1 cellular context compared by ENCODE assay signal in the genomic region with DNA sequence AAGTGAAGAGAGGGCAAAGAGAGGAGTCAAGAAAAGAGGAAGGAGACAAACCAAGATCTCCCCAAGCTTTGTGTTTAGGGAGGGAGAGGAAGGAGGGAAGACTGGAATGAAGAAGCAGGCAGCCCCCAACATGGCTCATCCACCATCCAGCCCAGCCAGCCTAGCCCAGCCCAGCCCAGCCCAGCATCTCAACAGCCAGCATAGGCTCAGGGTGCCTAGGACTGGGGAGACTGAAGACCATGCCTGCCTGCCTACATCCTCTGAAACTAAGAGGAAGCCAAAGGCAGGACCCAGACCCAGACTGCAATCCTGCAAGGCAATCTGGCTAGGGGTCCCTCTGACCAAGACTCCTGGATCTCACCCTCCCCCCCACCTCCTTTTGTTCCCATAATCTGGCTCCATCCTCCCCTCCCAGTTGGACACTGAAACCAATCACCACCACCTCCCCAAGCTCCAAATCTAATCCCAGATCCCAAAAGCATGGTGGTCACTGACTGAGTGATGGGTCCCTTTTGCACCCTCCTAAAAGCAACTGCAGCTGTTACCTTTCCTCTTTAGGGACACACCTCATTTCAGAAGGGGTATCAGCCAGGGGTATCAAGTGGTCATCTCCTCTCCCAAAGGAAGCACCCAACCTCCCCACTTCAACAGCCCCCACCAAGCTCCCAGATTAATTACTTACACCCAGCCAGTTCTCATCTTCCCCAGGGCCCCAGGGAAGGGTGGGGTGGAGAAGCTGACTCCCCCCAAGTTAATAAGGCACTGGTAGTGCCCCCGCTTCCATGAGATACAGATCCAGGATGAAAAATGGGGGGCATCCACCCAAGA.
A peak's percentile ranks its signal among the peaks of the same experiment; 100 is the strongest.
TF ChIP-seq lines count a peak whose summit lies in the region.

No MANE protein-coding gene starts in this region.

TF ChIP-seq in K562, 482 proteins besides CTCF, POLR2A, EP300 and RAD21:
- TF ChIP-seq NFRKB (IDR thresholded peaks at IDR 0.05; ENCODE audit: low read depth) (no peak), RBFOX2 (IDR thresholded peaks at IDR 0.05; ENCODE audit: low read depth, low read length) (peak; percentile 30; the same call in 1 of the 2 replicates), TEAD4 (IDR thresholded peaks at IDR 0.05; ENCODE audit: low read length) (no peak), TEAD4 (CRISPR knock-in tag; IDR thresholded peaks at IDR 0.05; ENCODE audit: borderline replicate concordance) (0 out of 2 replicates have a peak, but pooled peaks have one; percentile 10), MCM7 (IDR thresholded peaks at IDR 0.05) (no peak), SRSF7 (optimal IDR thresholded peaks at IDR 0.05; ENCODE audit: low read depth, low read length) (no peak), ZNF407 (IDR thresholded peaks at IDR 0.05; ENCODE audit: low read depth) (no peak)
- TF ChIP-seq, protein P1, sequence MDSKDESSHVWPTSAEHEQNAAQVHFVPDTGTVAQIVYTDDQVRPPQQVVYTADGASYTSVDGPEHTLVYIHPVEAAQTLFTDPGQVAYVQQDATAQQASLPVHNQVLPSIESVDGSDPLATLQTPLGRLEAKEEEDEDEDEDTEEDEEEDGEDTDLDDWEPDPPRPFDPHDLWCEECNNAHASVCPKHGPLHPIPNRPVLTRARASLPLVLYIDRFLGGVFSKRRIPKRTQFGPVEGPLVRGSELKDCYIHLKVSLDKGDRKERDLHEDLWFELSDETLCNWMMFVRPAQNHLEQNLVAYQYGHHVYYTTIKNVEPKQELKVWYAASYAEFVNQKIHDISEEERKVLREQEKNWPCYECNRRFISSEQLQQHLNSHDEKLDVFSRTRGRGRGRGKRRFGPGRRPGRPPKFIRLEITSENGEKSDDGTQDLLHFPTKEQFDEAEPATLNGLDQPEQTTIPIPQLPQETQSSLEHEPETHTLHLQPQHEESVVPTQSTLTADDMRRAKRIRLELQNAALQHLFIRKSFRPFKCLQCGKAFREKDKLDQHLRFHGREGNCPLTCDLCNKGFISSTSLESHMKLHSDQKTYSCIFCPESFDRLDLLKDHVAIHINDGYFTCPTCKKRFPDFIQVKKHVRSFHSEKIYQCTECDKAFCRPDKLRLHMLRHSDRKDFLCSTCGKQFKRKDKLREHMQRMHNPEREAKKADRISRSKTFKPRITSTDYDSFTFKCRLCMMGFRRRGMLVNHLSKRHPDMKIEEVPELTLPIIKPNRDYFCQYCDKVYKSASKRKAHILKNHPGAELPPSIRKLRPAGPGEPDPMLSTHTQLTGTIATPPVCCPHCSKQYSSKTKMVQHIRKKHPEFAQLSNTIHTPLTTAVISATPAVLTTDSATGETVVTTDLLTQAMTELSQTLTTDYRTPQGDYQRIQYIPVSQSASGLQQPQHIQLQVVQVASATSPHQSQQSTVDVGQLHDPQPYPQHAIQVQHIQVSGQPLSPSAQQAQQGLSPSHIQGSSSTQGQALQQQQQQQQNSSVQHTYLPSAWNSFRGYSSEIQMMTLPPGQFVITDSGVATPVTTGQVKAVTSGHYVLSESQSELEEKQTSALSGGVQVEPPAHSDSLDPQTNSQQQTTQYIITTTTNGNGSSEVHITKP (IDR thresholded peaks at IDR 0.05; ENCODE audit: partially characterized antibody), result peak; percentile 92
TF ChIP-seq in K562: peak in this region for 3.
